In genomic region chr16:58678716-58679115, GRCh38 we compare ENCODE assay signal across 8 cellular contexts. TPM values are rescaled to one million over a fixed set of nuclear protein-coding genes. Genes with fewer than 3 reads are reported as not detected.
DNase-seq lines count a peak whose midpoint lies in the region; ATAC-seq and TF ChIP-seq lines count a peak whose summit lies in the region.

No MANE protein-coding gene starts in this region.

- peaks cover 0 to 4% of the 10 kb centered on the region in 2 donors for H3K4me1 ChIP-seq in ascending aorta

- no peaks in the 10 kb centered on the region for H3K9me3 ChIP-seq in ascending aorta

- DNase-seq in AG09309 (ENCODE audit: low read depth), result no peak
- peak; percentile 38 for DNase-seq in HT-29 (ENCODE audit: low spot score)
- peak in 1 of 2 donors; percentile 68 for DNase-seq in ascending aorta (ENCODE audit: low spot score in 2 of 2)
- DNase-seq in kidney epithelial cell (ENCODE audit: low read depth), result no peak
- DNase-seq in NCI-H446 treated with DMSO at 0.1 percent for 48 hours (lab: John Stamatoyannopoulos, UW), result no peak
- DNase-seq in activated CD8-positive, alpha-beta memory T cell treated with anti-CD3 and anti-CD28 coated beads, Interleukin-2, amount 50 U/mL, for 48 hours, result no peak
- no peak for DNase-seq in central memory CD4-positive, alpha-beta T cell

- no peak overlapping the region for H3K4me3 ChIP-seq in AG09309 (ENCODE audit: control insufficient read depth, low read depth, low read length)
- no peak overlapping the region for H3K4me3 ChIP-seq in ascending aorta
- H3K4me3 ChIP-seq in kidney epithelial cell (ENCODE audit: low read depth, low read length), result no peak overlapping the region

- no peak for ATAC-seq in GM21381 (IDR thresholded peaks at IDR 0.05; ENCODE audit: unreplicated experiment)

- TF ChIP-seq CTCF in AG09309 (IDR thresholded peaks at IDR 0.05; ENCODE audit: control insufficient read depth, insufficient read depth, low read depth, low read length, missing control alignments) (peak; percentile 49), ascending aorta (IDR thresholded peaks at IDR 0.05) (peak in 2 of 3 experiments; percentile 32 to 67), kidney epithelial cell (IDR thresholded peaks at IDR 0.05; ENCODE audit: insufficient read depth, low read length, poor library complexity, severe bottlenecking) (peak; percentile 40)

- no peak overlapping the region for H3K27ac ChIP-seq in ascending aorta

- intact Hi-C loops in ascending aorta (cut with DNase I), result loop anchor here (1.0 kb wide), 1 partner anchor 78 kb away; no protein-coding TSS in a partner anchor

- H3K36me3 ChIP-seq in ascending aorta (peaks cover 6 to 19% of the 10 kb centered on the region in 2 donors), kidney epithelial cell (ENCODE audit: control insufficient read depth, insufficient read depth, low read length) (peaks cover 1% of the 10 kb centered on the region)

- H3K27me3 ChIP-seq in ascending aorta, result no peaks in the 10 kb centered on the region
- H3K27me3 ChIP-seq in kidney epithelial cell (ENCODE audit: control insufficient read depth, insufficient read depth, low read length), result no peaks in the 10 kb centered on the region

RNA-seq across cellular contexts. Expression of gene SLC38A7, which starts 5.9 kb away (rescaled TPM):
- 11.0 and 21.6 TPM in 2 replicates for total RNA-seq in HT-29 (2014; rRNA removed; shearing (Covaris generic))
- total RNA-seq in ascending aorta, result 23.5 TPM
- total RNA-seq in kidney epithelial cell, result 38.0 and 42.6 TPM in 2 replicates

RNA-seq across cellular contexts. Expression of gene CNOT1, which starts 49.1 kb away (rescaled TPM):
- 156 and 170 TPM in 2 replicates for total RNA-seq in HT-29 (2014; rRNA removed; shearing (Covaris generic))
- 324 TPM for total RNA-seq in ascending aorta
- total RNA-seq in kidney epithelial cell, result 124 and 132 TPM in 2 replicates

RNA-seq across cellular contexts. Expression of gene GOT2, which starts 55.4 kb away (rescaled TPM):
- total RNA-seq in HT-29 (2014; rRNA removed; shearing (Covaris generic)), result 59.0 and 62.6 TPM in 2 replicates
- total RNA-seq in ascending aorta (48.7 TPM), kidney epithelial cell (114 and 116 TPM in 2 replicates)
